Comparison of ENCODE assay signal across 6 cellular contexts in genomic region chr20:46194409-46194808, GRCh38.
"Had no signal": no experiment of that assay in that cellular context is flagged by ENCODE, and none has a peak within 500 bp of the region (broad histone marks: within the 10 kb centered on the region; RNA-seq: fewer than 3 reads in every experiment).

No MANE protein-coding gene starts in this region.

- H3K36me3 Mint-ChIP-seq: IgD-negative memory B cell had no signal

- H3K27ac Mint-ChIP-seq: IgD-negative memory B cell had no signal

- DNase-seq: IMR-90, KBM-7, KG1 had no signal

- H3K27ac ChIP-seq: HL-60, KMS-11 had no signal

- H3K4me3 Mint-ChIP-seq: IgD-negative memory B cell had no signal

- H3K9ac ChIP-seq: KMS-11 had no signal

- H3K4me2 ChIP-seq: KMS-11 had no signal

- H3K4me1 Mint-ChIP-seq: IgD-negative memory B cell had no signal
